7 cellular contexts compared by ENCODE assay signal in the genomic region with DNA sequence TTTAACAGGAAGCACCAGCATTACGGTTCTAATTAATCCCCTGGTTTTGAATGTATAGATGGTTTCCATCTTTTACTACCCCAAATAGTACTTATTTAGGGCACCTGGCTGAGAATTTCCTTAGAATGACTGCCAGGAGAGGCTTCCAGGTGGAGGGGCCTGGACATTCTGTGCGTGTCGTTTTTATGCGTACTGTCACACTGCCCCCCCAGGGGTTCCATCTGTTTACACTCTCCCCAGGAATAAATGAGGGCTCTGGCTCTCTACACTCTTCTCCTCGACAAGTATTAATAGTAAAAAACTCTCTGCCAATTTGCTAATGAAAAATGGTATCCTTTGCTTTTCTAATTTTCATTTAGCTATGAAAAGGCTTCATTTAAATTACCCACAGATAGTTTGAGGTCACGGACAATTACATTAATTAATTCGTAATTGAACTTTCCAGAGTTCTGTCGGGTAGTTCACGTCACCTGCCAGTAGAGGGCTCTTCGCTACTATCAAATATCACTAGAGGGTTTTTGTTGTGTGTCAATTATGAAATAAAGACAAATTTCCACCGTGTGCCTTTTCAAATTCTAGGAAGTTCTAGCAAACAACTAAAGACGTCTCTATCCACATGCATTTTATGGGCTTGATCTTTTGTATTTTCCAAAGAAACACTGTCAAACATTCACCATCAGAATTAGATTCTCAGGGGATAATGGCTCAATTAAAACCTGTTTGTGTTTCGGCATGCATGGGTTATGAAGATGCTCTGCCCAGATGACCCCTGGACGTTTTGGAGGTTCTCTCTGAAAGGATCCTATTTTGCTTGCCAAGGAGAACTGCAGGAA.
DNase-seq lines count a peak whose midpoint lies in the region; ATAC-seq and TF ChIP-seq lines count a peak whose summit lies in the region.

No MANE protein-coding gene starts in this region.

- POLR2A ChIA-PET in IMR-90 (lab: Charles Lee; ENCODE audit: unreplicated experiment) (no interaction called here), SK-N-SH (lab: Yijun Ruan, JAX) (no interaction called here)

- H3K4me2 ChIP-seq in DOHH2 (ENCODE audit: low read length) (no peak overlapping the region), IMR-90 (ENCODE audit: low read depth, low read length) (no peak overlapping the region), SK-N-SH (no peak overlapping the region)

- H3K9ac ChIP-seq in IMR-90 (ENCODE audit: low read depth, low read length) = no peak overlapping the region
- no peak overlapping the region for H3K9ac ChIP-seq in SK-N-SH

- WGBS in IMR-90 (ENCODE audit: extremely low coverage in 2 of 2, insufficient read length in 1 of 2), 2 experiments = 0% methylated on average over 4 of the region's 14 CpGs; no CpG with 5 or more reads in 1 of the 2 experiments
- 6% methylated on average over 14 of the region's 14 CpGs for WGBS in SK-N-SH (ENCODE audit: low lambda C conversion rate)
- WGBS in esophagus muscularis mucosa = 16% methylated on average over 14 of the region's 14 CpGs
- 14 to 17% (median 15%) methylated on average over 14 of the region's 14 CpGs for WGBS in ovary, 3 donors

- TF ChIP-seq POLR2A in IMR-90 (IDR thresholded peaks at IDR 0.05; ENCODE audit: low read depth, low read length) (no peak), esophagus muscularis mucosa (IDR thresholded peaks at IDR 0.05; ENCODE audit: low read depth) (no peak), ovary (IDR thresholded peaks at IDR 0.05) (no peak)

- no peak overlapping the region for H3K23ac ChIP-seq in IMR-90 (ENCODE audit: low read depth, low read length)

- TF ChIP-seq CTCF in DOHH2 (IDR thresholded peaks at IDR 0.05; ENCODE audit: low read depth, low read length, poor library complexity, severe bottlenecking) (peak; percentile 89), IMR-90 (conservative IDR thresholded peaks at IDR 0.05; ENCODE audit: low read depth, low read length) (peak; percentile 83), SK-N-SH (IDR thresholded peaks at IDR 0.05) (peak; percentile 95), esophagus muscularis mucosa (IDR thresholded peaks at IDR 0.05) (peak; percentile 77 to 83 (median 81)), ovary (IDR thresholded peaks at IDR 0.05) (peak; percentile 55 to 73 (median 65))

- H4K20me1 ChIP-seq in DOHH2 (ENCODE audit: control insufficient read depth, insufficient read depth, low read depth, low read length) = no peaks in the 10 kb centered on the region
- no peaks in the 10 kb centered on the region for H4K20me1 ChIP-seq in IMR-90 (ENCODE audit: insufficient read depth, low read length)
- H4K20me1 ChIP-seq in SK-N-SH (ENCODE audit: insufficient read depth) = no peaks in the 10 kb centered on the region

- H4K5ac ChIP-seq in IMR-90 (ENCODE audit: low read depth, low read length) = no peak overlapping the region

- no peak overlapping the region for H3K4ac ChIP-seq in IMR-90 (ENCODE audit: low read depth, low read length)

- CTCF ChIA-PET in IMR-90 (lab: Yijun Ruan, JAX) = interaction anchor here (0.6 to 1.5 kb wide), 3 partner anchors 12 to 734 kb away, joined by 3 to 4 read pairs (median 3); no protein-coding TSS in a partner anchor
- CTCF ChIA-PET in SK-N-SH (lab: Yijun Ruan, JAX) = interaction anchor here (0.6 to 4.1 kb wide), 35 partner anchors 9 to 733 kb away, joined by 3 to 84 read pairs (median 4); a partner anchor contains a TSS

- no peaks in the 10 kb centered on the region for H3K36me3 ChIP-seq in DOHH2 (ENCODE audit: control insufficient read depth, low read length)
- H3K36me3 ChIP-seq in IMR-90 (ENCODE audit: control insufficient read depth, insufficient read depth, low read length) = no peaks in the 10 kb centered on the region
- H3K36me3 ChIP-seq in SK-N-SH (replicated peaks in 1 of 2; ENCODE audit: control insufficient read depth in 1 of 2, insufficient read depth in 2 of 2, low read length in 1 of 2) = no peaks in the 10 kb centered on the region
- H3K36me3 ChIP-seq in esophagus muscularis mucosa = no peaks in the 10 kb centered on the region
- H3K36me3 ChIP-seq in ovary = no peaks in the 10 kb centered on the region

- H2AFZ ChIP-seq in IMR-90 (replicated peaks; ENCODE audit: low read length, poor library complexity) (no peak overlapping the region), SK-N-SH (ENCODE audit: low read depth) (no peak overlapping the region)

- H3K79me1 ChIP-seq in IMR-90 (ENCODE audit: low read depth in 1 of 2, low read length in 2 of 2) = no peaks in the 10 kb centered on the region

- no peak overlapping the region for H2BK15ac ChIP-seq in IMR-90 (ENCODE audit: low read depth, low read length)

- BruUV-seq in IMR-90 (replicated peaks; lab: Mats Ljungman, UMichigan) = no TSS peak

- H3K79me2 ChIP-seq in DOHH2 (ENCODE audit: control insufficient read depth, low read length) (no peaks in the 10 kb centered on the region), SK-N-SH (ENCODE audit: insufficient read depth) (no peaks in the 10 kb centered on the region)

- no peak overlapping the region for H3K14ac ChIP-seq in IMR-90 (replicated peaks; ENCODE audit: low read depth, low read length)

- H3K27ac ChIP-seq in DOHH2 (ENCODE audit: low read depth, low read length) (no peak overlapping the region), IMR-90 (ENCODE audit: insufficient read depth, low read length) (no peak overlapping the region), SK-N-SH (ENCODE audit: low read depth in 2 of 2, low read length in 1 of 2) (no peak overlapping the region), esophagus muscularis mucosa (replicated peaks in 1 of 4) (no peak overlapping the region), ovary (no peak overlapping the region)

- intact Hi-C loops in IMR-90 (cut with micrococcal nuclease) = loop anchor here (1.0 kb wide), 3 partner anchors 674 to 719 kb away; no protein-coding TSS in a partner anchor
- intact Hi-C loops in esophagus muscularis mucosa (cut with DNase I) = loop anchor here (2.0 kb wide), 1 partner anchor 708 kb away; no protein-coding TSS in a partner anchor
- intact Hi-C loops in ovary (cut with DNase I) = loop anchor here (2.0 to 10.0 kb wide), 3 partner anchors 672 to 709 kb away; no protein-coding TSS in a partner anchor

- no peak overlapping the region for H2BK5ac ChIP-seq in IMR-90 (ENCODE audit: low read depth, low read length, poor library complexity, severe bottlenecking)

- H3K4me1 ChIP-seq in DOHH2 (ENCODE audit: control insufficient read depth, low read length) (no peaks in the 10 kb centered on the region), IMR-90 (ENCODE audit: control insufficient read depth, insufficient read depth, low read length) (no peaks in the 10 kb centered on the region), SK-N-SH (ENCODE audit: control insufficient read depth in 1 of 2, insufficient read depth in 2 of 2, low read depth in 1 of 2, low read length in 1 of 2) (no peaks in the 10 kb centered on the region), esophagus muscularis mucosa (no peaks in the 10 kb centered on the region), ovary (ENCODE audit: insufficient read depth) (no peaks in the 10 kb centered on the region)

- no peak overlapping the region for H4K8ac ChIP-seq in IMR-90 (ENCODE audit: low read depth in 2 of 2, low read length in 2 of 2)

- TF ChIP-seq RAD21 in IMR-90 (IDR thresholded peaks at IDR 0.05; ENCODE audit: low read length) (peak; percentile 75), SK-N-SH (IDR thresholded peaks at IDR 0.05; ENCODE audit: low read length) (peak; percentile 78)

- in situ Hi-C loops in IMR-90 (cut with MboI; ENCODE audit: low sequenced_read_pairs) = no loop called here

- H2BK20ac ChIP-seq in IMR-90 (ENCODE audit: low read depth, low read length) = no peak overlapping the region

- H3K9me2 ChIP-seq in DOHH2 (replicated peaks; ENCODE audit: control insufficient read depth, low read length) (no peaks in the 10 kb centered on the region), SK-N-SH (no peaks in the 10 kb centered on the region)

- no peak overlapping the region for H2BK120ac ChIP-seq in IMR-90 (ENCODE audit: low read depth, low read length)

- H3K4me3 ChIP-seq in DOHH2 (ENCODE audit: low read length) = no peak overlapping the region
- no peak overlapping the region for H3K4me3 ChIP-seq in IMR-90 (ENCODE audit: insufficient read depth, low read depth, low read length)
- H3K4me3 ChIP-seq in SK-N-SH (ENCODE audit: low read depth in 2 of 2, low read length in 1 of 2) = peak overlapping the region in 1 of 2 experiments; percentile 14; a peak in 1 of 4 replicates
- no peak overlapping the region for H3K4me3 ChIP-seq in esophagus muscularis mucosa
- H3K4me3 ChIP-seq in ovary = no peak overlapping the region

- no peaks in the 10 kb centered on the region for H3F3A ChIP-seq in DOHH2 (ENCODE audit: control insufficient read depth, insufficient read depth)
- H3F3A ChIP-seq in SK-N-SH (replicated peaks; ENCODE audit: insufficient read depth) = no peaks in the 10 kb centered on the region

- no peak overlapping the region for H2AK5ac ChIP-seq in IMR-90 (ENCODE audit: low read depth, low read length)

- dilution Hi-C loops in IMR-90 (cut with HindIII; ENCODE audit: low sequenced_read_pairs, unreplicated experiment) = no loop called here

- DNase-seq in IMR-90 = peak; percentile 29
- peak; percentile 58 for DNase-seq in SK-N-SH
- DNase-seq in esophagus muscularis mucosa (ENCODE audit: extremely low spot score) = no peak
- DNase-seq in ovary = peak in 1 of 5 donors; percentile 36

- no peak overlapping the region for H3K56ac ChIP-seq in IMR-90 (ENCODE audit: extremely low read depth, insufficient read depth, low read length)

- no peaks in the 10 kb centered on the region for H3K9me3 ChIP-seq in DOHH2 (ENCODE audit: control insufficient read depth, insufficient read depth, low read length)
- no peaks in the 10 kb centered on the region for H3K9me3 ChIP-seq in IMR-90 (ENCODE audit: control insufficient read depth, insufficient read depth, low read length)
- H3K9me3 ChIP-seq in SK-N-SH = no peaks in the 10 kb centered on the region
- H3K9me3 ChIP-seq in esophagus muscularis mucosa = no peaks in the 10 kb centered on the region
- no peaks in the 10 kb centered on the region for H3K9me3 ChIP-seq in ovary

- no peaks in the 10 kb centered on the region for H3K9me1 ChIP-seq in IMR-90 (ENCODE audit: insufficient read depth, low read length)

- H2AK9ac ChIP-seq in IMR-90 (replicated peaks; ENCODE audit: low read depth, low read length, poor library complexity) = no peak overlapping the region

- ATAC-seq in IMR-90 (ENCODE audit: low read depth) (peak; percentile 72), GM18517 (IDR thresholded peaks at IDR 0.05; ENCODE audit: unreplicated experiment) (no peak), GM19455 (IDR thresholded peaks at IDR 0.05; ENCODE audit: unreplicated experiment) (no peak)

- TF ChIP-seq EP300 in SK-N-SH (IDR thresholded peaks at IDR 0.05; ENCODE audit: borderline replicate concordance in 1 of 2, low read depth in 1 of 2, low read length in 1 of 2) (no peak), esophagus muscularis mucosa (IDR thresholded peaks at IDR 0.05) (no peak), ovary (IDR thresholded peaks at IDR 0.05) (no peak)

- no peak overlapping the region for H3K18ac ChIP-seq in IMR-90 (ENCODE audit: low read depth, low read length)

- no peak overlapping the region for H4K91ac ChIP-seq in IMR-90 (ENCODE audit: insufficient read depth, low read depth, low read length)

- H3K27me3 ChIP-seq in DOHH2 (ENCODE audit: control insufficient read depth, low read length) (no peaks in the 10 kb centered on the region), IMR-90 (ENCODE audit: control insufficient read depth, insufficient read depth, low read length) (peaks cover 7% of the 10 kb centered on the region; the same call in 1 of the 2 replicates), SK-N-SH (ENCODE audit: insufficient read depth) (no peaks in the 10 kb centered on the region), esophagus muscularis mucosa (no peaks in the 10 kb centered on the region), ovary (no peaks in the 10 kb centered on the region)
